In genomic region chr6:39309942-39310531, GRCh38 we compare ENCODE assay signal across 1 cellular context.
TF ChIP-seq lines count a peak whose summit lies in the region.

No MANE protein-coding gene starts in this region.

TF ChIP-seq in HepG2, 621 proteins besides CTCF, POLR2A, EP300 and RAD21 (continues in another document):
- TF ChIP-seq NPAS2 (CRISPR knock-in tag; IDR thresholded peaks at IDR 0.05; ENCODE audit: borderline replicate concordance) (no peak), FOSL2 (CRISPR knock-in tag; IDR thresholded peaks at IDR 0.05) (no peak), DNMT1 (CRISPR knock-in tag; IDR thresholded peaks at IDR 0.05) (no peak), ZNF75D (CRISPR knock-in tag; IDR thresholded peaks at IDR 0.05; ENCODE audit: borderline replicate concordance) (no peak), ZNF276 (CRISPR knock-in tag; IDR thresholded peaks at IDR 0.05; ENCODE audit: low read depth) (no peak), MED13 (CRISPR knock-in tag; IDR thresholded peaks at IDR 0.05) (no peak), RFXAP (CRISPR knock-in tag; IDR thresholded peaks at IDR 0.05; ENCODE audit: borderline replicate concordance) (no peak), SNAPC5 (CRISPR knock-in tag; IDR thresholded peaks at IDR 0.05; ENCODE audit: borderline replicate concordance) (no peak), SALL1 (CRISPR knock-in tag; IDR thresholded peaks at IDR 0.05) (peak; percentile 34; the same call in 1 of the 2 replicates), ZBTB3 (CRISPR knock-in tag; IDR thresholded peaks at IDR 0.05; ENCODE audit: borderline replicate concordance, low read depth) (no peak), ZNF558 (CRISPR knock-in tag; IDR thresholded peaks at IDR 0.05; ENCODE audit: borderline replicate concordance) (no peak), CBX5 (CRISPR knock-in tag; IDR thresholded peaks at IDR 0.05; ENCODE audit: borderline replicate concordance) (no peak), ZNF232 (CRISPR knock-in tag; IDR thresholded peaks at IDR 0.05; ENCODE audit: borderline replicate concordance) (no peak), KLF15 (CRISPR knock-in tag; IDR thresholded peaks at IDR 0.05; ENCODE audit: borderline replicate concordance) (no peak), NCOA2 (CRISPR knock-in tag; IDR thresholded peaks at IDR 0.05) (no peak), TRIM24 (CRISPR knock-in tag; IDR thresholded peaks at IDR 0.05) (no peak), ZNF891 (CRISPR knock-in tag; IDR thresholded peaks at IDR 0.05) (no peak), ZNF274 (CRISPR knock-in tag; IDR thresholded peaks at IDR 0.05) (0 out of 2 replicates have a peak, but pooled peaks have one; percentile 32), MAX (IDR thresholded peaks at IDR 0.05) (no peak), ZMYM3 (CRISPR knock-in tag; IDR thresholded peaks at IDR 0.05) (no peak), ZSCAN9 (CRISPR knock-in tag; IDR thresholded peaks at IDR 0.05; ENCODE audit: borderline replicate concordance) (no peak), ZNF512B (CRISPR knock-in tag; IDR thresholded peaks at IDR 0.05; ENCODE audit: borderline replicate concordance) (no peak), KLF9 (CRISPR knock-in tag; IDR thresholded peaks at IDR 0.05; ENCODE audit: low read depth) (no peak), ZNF773 (CRISPR knock-in tag; IDR thresholded peaks at IDR 0.05; ENCODE audit: borderline replicate concordance) (no peak), WIZ (CRISPR knock-in tag; IDR thresholded peaks at IDR 0.05) (no peak), GTF3A (CRISPR knock-in tag; conservative IDR thresholded peaks at IDR 0.05) (no peak), ATF7 (IDR thresholded peaks at IDR 0.05) (no peak), ATF7 (CRISPR knock-in tag; IDR thresholded peaks at IDR 0.05) (no peak), ZNF616 (CRISPR knock-in tag; IDR thresholded peaks at IDR 0.05; ENCODE audit: low read depth) (no peak), SCMH1 (CRISPR knock-in tag; IDR thresholded peaks at IDR 0.05; ENCODE audit: borderline replicate concordance) (no peak), STAT5B (CRISPR knock-in tag; IDR thresholded peaks at IDR 0.05) (0 out of 2 replicates have a peak, but pooled peaks have one; percentile 65), RORA (CRISPR knock-in tag; IDR thresholded peaks at IDR 0.05) (no peak), HNF4A (CRISPR knock-in tag; IDR thresholded peaks at IDR 0.05) (no peak), REST (IDR thresholded peaks at IDR 0.05; ENCODE audit: borderline replicate concordance in 1 of 2, low read depth in 1 of 2, low read length in 2 of 2) (no peak), TEAD2 (CRISPR knock-in tag; IDR thresholded peaks at IDR 0.05) (no peak), HOXA7 (CRISPR knock-in tag; IDR thresholded peaks at IDR 0.05) (no peak), ZNF704 (CRISPR knock-in tag; IDR thresholded peaks at IDR 0.05; ENCODE audit: borderline replicate concordance) (no peak), ZNF761 (CRISPR knock-in tag; conservative IDR thresholded peaks at IDR 0.05) (no peak), ZNF331 (CRISPR knock-in tag; IDR thresholded peaks at IDR 0.05) (0 out of 2 replicates have a peak, but pooled peaks have one; percentile 31)
- TF ChIP-seq, protein P1, sequence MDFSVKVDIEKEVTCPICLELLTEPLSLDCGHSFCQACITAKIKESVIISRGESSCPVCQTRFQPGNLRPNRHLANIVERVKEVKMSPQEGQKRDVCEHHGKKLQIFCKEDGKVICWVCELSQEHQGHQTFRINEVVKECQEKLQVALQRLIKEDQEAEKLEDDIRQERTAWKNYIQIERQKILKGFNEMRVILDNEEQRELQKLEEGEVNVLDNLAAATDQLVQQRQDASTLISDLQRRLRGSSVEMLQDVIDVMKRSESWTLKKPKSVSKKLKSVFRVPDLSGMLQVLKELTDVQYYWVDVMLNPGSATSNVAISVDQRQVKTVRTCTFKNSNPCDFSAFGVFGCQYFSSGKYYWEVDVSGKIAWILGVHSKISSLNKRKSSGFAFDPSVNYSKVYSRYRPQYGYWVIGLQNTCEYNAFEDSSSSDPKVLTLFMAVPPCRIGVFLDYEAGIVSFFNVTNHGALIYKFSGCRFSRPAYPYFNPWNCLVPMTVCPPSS (IDR thresholded peaks at IDR 0.05) = no peak
- TF ChIP-seq, protein P2, sequence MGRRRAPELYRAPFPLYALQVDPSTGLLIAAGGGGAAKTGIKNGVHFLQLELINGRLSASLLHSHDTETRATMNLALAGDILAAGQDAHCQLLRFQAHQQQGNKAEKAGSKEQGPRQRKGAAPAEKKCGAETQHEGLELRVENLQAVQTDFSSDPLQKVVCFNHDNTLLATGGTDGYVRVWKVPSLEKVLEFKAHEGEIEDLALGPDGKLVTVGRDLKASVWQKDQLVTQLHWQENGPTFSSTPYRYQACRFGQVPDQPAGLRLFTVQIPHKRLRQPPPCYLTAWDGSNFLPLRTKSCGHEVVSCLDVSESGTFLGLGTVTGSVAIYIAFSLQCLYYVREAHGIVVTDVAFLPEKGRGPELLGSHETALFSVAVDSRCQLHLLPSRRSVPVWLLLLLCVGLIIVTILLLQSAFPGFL (CRISPR knock-in tag; IDR thresholded peaks at IDR 0.05) = no peak
- TF ChIP-seq, protein P3, sequence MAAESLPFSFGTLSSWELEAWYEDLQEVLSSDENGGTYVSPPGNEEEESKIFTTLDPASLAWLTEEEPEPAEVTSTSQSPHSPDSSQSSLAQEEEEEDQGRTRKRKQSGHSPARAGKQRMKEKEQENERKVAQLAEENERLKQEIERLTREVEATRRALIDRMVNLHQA (CRISPR knock-in tag; IDR thresholded peaks at IDR 0.05) = no peak
- TF ChIP-seq, protein P4, sequence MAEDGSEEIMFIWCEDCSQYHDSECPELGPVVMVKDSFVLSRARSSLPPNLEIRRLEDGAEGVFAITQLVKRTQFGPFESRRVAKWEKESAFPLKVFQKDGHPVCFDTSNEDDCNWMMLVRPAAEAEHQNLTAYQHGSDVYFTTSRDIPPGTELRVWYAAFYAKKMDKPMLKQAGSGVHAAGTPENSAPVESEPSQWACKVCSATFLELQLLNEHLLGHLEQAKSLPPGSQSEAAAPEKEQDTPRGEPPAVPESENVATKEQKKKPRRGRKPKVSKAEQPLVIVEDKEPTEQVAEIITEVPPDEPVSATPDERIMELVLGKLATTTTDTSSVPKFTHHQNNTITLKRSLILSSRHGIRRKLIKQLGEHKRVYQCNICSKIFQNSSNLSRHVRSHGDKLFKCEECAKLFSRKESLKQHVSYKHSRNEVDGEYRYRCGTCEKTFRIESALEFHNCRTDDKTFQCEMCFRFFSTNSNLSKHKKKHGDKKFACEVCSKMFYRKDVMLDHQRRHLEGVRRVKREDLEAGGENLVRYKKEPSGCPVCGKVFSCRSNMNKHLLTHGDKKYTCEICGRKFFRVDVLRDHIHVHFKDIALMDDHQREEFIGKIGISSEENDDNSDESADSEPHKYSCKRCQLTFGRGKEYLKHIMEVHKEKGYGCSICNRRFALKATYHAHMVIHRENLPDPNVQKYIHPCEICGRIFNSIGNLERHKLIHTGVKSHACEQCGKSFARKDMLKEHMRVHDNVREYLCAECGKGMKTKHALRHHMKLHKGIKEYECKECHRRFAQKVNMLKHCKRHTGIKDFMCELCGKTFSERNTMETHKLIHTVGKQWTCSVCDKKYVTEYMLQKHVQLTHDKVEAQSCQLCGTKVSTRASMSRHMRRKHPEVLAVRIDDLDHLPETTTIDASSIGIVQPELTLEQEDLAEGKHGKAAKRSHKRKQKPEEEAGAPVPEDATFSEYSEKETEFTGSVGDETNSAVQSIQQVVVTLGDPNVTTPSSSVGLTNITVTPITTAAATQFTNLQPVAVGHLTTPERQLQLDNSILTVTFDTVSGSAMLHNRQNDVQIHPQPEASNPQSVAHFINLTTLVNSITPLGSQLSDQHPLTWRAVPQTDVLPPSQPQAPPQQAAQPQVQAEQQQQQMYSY (CRISPR knock-in tag; IDR thresholded peaks at IDR 0.05) = no peak
- TF ChIP-seq, protein P5, sequence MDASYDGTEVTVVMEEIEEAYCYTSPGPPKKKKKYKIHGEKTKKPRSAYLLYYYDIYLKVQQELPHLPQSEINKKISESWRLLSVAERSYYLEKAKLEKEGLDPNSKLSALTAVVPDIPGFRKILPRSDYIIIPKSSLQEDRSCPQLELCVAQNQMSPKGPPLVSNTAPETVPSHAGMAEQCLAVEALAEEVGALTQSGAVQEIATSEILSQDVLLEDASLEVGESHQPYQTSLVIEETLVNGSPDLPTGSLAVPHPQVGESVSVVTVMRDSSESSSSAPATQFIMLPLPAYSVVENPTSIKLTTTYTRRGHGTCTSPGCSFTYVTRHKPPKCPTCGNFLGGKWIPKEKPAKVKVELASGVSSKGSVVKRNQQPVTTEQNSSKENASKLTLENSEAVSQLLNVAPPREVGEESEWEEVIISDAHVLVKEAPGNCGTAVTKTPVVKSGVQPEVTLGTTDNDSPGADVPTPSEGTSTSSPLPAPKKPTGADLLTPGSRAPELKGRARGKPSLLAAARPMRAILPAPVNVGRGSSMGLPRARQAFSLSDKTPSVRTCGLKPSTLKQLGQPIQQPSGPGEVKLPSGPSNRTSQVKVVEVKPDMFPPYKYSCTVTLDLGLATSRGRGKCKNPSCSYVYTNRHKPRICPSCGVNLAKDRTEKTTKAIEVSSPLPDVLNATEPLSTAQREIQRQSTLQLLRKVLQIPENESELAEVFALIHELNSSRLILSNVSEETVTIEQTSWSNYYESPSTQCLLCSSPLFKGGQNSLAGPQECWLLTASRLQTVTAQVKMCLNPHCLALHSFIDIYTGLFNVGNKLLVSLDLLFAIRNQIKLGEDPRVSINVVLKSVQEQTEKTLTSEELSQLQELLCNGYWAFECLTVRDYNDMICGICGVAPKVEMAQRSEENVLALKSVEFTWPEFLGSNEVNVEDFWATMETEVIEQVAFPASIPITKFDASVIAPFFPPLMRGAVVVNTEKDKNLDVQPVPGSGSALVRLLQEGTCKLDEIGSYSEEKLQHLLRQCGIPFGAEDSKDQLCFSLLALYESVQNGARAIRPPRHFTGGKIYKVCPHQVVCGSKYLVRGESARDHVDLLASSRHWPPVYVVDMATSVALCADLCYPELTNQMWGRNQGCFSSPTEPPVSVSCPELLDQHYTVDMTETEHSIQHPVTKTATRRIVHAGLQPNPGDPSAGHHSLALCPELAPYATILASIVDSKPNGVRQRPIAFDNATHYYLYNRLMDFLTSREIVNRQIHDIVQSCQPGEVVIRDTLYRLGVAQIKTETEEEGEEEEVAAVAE (CRISPR knock-in tag; IDR thresholded peaks at IDR 0.05; ENCODE audit: borderline replicate concordance) = no peak
